Comparison of ENCODE assay signal across 9 cellular contexts in the genomic region with DNA sequence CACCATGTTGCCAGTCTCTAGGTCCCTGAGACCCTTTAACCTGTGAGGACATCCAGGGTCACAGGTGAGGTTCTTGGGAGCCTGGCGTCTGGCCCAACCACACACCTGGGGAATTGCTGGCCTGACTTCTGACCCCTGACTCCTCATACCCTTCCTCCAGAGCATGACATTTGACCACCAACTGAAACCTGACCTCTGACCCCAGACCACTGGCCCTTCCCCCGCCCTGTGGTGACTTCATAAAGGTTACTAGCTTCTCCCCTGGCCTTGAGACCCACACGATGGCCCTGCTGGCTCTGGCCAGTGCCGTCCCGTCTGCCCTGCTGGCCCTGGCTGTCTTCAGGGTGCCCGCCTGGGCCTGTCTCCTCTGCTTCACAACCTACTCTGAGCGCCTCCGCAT. TPM values are rescaled to one million over a fixed set of nuclear protein-coding genes. Genes with fewer than 3 reads are reported as not detected.
DNase-seq lines count a peak whose midpoint lies in the region; ATAC-seq and TF ChIP-seq lines count a peak whose summit lies in the region.
"Had no signal": no experiment of that assay in that cellular context is flagged by ENCODE, and none has a peak within 500 bp of the region (broad histone marks: within the 10 kb centered on the region; RNA-seq: fewer than 3 reads in every experiment).

A gene with protein sequence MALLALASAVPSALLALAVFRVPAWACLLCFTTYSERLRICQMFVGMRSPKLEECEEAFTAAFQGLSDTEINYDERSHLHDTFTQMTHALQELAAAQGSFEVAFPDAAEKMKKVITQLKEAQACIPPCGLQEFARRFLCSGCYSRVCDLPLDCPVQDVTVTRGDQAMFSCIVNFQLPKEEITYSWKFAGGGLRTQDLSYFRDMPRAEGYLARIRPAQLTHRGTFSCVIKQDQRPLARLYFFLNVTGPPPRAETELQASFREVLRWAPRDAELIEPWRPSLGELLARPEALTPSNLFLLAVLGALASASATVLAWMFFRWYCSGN (plus strand): TSS at position 85 of the 400 bp plus-strand sequence. CDS start 197 bp downstream, at position 282.

- H3K4me3 ChIP-seq in AG09309 (ENCODE audit: control insufficient read depth, low read depth, low read length): peak within 1 kb of the TSS; percentile 92
- H3K4me3 ChIP-seq in fibroblast of villous mesenchyme (ENCODE audit: low read depth, low read length): peak within 1 kb of the TSS; percentile 97
- H3K4me3 ChIP-seq in ovary: peak within 1 kb of the TSS; percentile 95

- ATAC-seq in GM21723 (IDR thresholded peaks at IDR 0.05; ENCODE audit: unreplicated experiment): no peak
- no peak for ATAC-seq in GM18502 (IDR thresholded peaks at IDR 0.05; ENCODE audit: poor library complexity, unreplicated experiment)

- H3K36me3 ChIP-seq in ovary: no peaks in the 10 kb centered on the region

- TF ChIP-seq POLR2A in ovary (IDR thresholded peaks at IDR 0.05): no peak

- H3K27ac ChIP-seq in VCaP (peak within 1 kb of the TSS; percentile 96; the same call in 1 of the 2 replicates), ovary (peak within 1 kb of the TSS; percentile 99)

- TF ChIP-seq CTCF in AG09309 (IDR thresholded peaks at IDR 0.05; ENCODE audit: control insufficient read depth, insufficient read depth, low read depth, low read length, missing control alignments) (no peak), VCaP (conservative IDR thresholded peaks at IDR 0.05) (no peak), fibroblast of villous mesenchyme (IDR thresholded peaks at IDR 0.05; ENCODE audit: insufficient read depth, low read depth, low read length) (no peak), ovary (IDR thresholded peaks at IDR 0.05) (no peak)

- TF ChIP-seq EP300 in ovary (IDR thresholded peaks at IDR 0.05): no peak

- no peaks in the 10 kb centered on the region for H3K27me3 ChIP-seq in ovary

- DNase-seq in AG09309 (ENCODE audit: low read depth): no peak
- no peak for DNase-seq in fibroblast of villous mesenchyme (ENCODE audit: low read depth)
- DNase-seq in ovary: peak in 2 of 5 donors; percentile 50 to 57
- no peak for DNase-seq in activated effector memory CD4-positive, alpha-beta T cell treated with anti-CD3 and anti-CD28 coated beads, Interleukin-2, amount 50 U/mL, for 16 hours
- no peak for DNase-seq in activated CD4-positive, alpha-beta T cell treated with anti-CD3 and anti-CD28 coated beads for 4 hours
- DNase-seq: NCI-H2107 had no signal

- no peaks in the 10 kb centered on the region for H3K9me3 ChIP-seq in ovary

- peaks cover 4% of the 10 kb centered on the region for H3K4me1 ChIP-seq in ovary (ENCODE audit: insufficient read depth)

- 62 to 72% (median 69%) methylated on average over 8 of the region's 8 CpGs for WGBS in ovary, 3 donors

- intact Hi-C loops in ovary (cut with DNase I): no loop called here

RNA-seq across cellular contexts. Expression of the gene that starts here (rescaled TPM):
- 10.8 and 14.2 TPM in 2 replicates for total RNA-seq in fibroblast of villous mesenchyme
- total RNA-seq in ovary: 10 to 100 TPM; 30.3 to 93.2 (median 50.3) TPM
- 10 to 100 TPM in 1 of 2 donors, 1 to 10 TPM in 1; 6.4 to 27.4 TPM for polyA plus RNA-seq in ovary
